In the genomic region with DNA sequence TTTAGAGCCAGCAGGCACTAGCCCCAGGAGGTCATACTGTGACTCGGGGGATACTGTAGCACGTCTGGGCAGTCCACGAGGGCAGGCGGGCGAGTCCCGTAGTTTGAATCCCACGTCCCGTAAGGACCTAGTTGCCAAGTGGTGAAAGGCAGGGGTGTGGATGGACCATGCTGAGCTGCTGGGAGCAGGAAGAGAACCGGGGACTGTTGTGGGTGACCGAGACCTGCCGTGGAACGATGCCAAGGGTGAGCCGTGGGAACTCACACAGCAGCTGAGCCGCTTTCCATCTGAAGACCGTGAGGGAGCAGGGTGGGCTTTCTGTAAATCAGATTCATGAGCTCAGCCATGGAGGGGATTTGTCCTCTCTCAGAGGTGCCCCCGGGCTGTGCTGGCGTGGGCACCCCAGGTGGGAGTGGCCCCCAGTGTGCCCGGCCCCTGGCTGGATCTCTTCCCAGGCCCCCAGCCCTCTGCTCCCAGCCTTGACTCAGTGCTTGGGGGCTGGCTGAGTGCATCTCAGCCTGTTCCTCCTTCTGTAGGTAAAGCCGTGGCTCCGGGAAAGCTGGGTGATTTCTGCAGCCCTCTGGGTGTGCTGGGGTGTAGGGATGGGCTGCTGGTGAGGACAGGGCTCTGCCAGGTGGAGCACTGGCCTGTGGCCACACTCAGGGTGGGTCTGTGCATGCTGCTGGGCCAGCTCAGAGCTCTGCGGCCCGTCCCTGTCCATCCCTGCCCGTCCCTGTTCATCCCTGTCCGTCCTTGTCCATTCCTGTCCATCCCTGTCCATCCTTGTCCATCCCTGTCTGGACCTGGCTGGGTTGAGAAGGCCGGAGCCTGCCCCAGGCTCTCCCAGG, we compare ENCODE assay signal across 1 cellular context.
TF ChIP-seq lines count a peak whose summit lies in the region.

No MANE protein-coding gene starts in this region.

TF ChIP-seq in IMR-90, 13 proteins besides CTCF, POLR2A, EP300 and RAD21:
- TF ChIP-seq SMC3 (IDR thresholded peaks at IDR 0.05; ENCODE audit: low read depth, low read length) (no peak), CEBPB (IDR thresholded peaks at IDR 0.05; ENCODE audit: low read depth, low read length) (no peak), FOS (IDR thresholded peaks at IDR 0.05; ENCODE audit: low read depth, low read length) (no peak), MAFK (IDR thresholded peaks at IDR 0.05; ENCODE audit: low read depth, low read length) (no peak), RFX5 (IDR thresholded peaks at IDR 0.05; ENCODE audit: low read depth, low read length) (no peak), MXI1 (IDR thresholded peaks at IDR 0.05; ENCODE audit: borderline replicate concordance, low read depth, low read length) (no peak), RCOR1 (IDR thresholded peaks at IDR 0.05; ENCODE audit: insufficient replicate concordance, low read length) (no peak), NFE2L2 (IDR thresholded peaks at IDR 0.05; ENCODE audit: low read depth, low read length) (no peak), CHD1 (IDR thresholded peaks at IDR 0.05; ENCODE audit: low read depth, low read length) (no peak), MAZ (IDR thresholded peaks at IDR 0.05; ENCODE audit: borderline replicate concordance, low read depth, low read length) (no peak), BHLHE40 (IDR thresholded peaks at IDR 0.05; ENCODE audit: low read depth, low read length) (no peak)
- TF ChIP-seq, protein P1, sequence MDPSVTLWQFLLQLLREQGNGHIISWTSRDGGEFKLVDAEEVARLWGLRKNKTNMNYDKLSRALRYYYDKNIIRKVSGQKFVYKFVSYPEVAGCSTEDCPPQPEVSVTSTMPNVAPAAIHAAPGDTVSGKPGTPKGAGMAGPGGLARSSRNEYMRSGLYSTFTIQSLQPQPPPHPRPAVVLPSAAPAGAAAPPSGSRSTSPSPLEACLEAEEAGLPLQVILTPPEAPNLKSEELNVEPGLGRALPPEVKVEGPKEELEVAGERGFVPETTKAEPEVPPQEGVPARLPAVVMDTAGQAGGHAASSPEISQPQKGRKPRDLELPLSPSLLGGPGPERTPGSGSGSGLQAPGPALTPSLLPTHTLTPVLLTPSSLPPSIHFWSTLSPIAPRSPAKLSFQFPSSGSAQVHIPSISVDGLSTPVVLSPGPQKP (IDR thresholded peaks at IDR 0.05; ENCODE audit: borderline replicate concordance, low read depth, low read length), result no peak
TF ChIP-seq in IMR-90: peak in this region for 0.
